Comparison of ENCODE assay signal across 11 cellular contexts in genomic region chr12:91940322-91940721, GRCh38.
"Had no signal": no experiment of that assay in that cellular context is flagged by ENCODE, and none has a peak within 500 bp of the region (broad histone marks: within the 10 kb centered on the region; RNA-seq: fewer than 3 reads in every experiment).

No MANE protein-coding gene starts in this region.

- H3K4me3 Mint-ChIP-seq: GM23338, H9, HFFc6 had no signal

- H2AFZ ChIP-seq: GM23248, GM23338 had no signal

- H3K4me3 ChIP-seq: GM23248, GM23338, HAP-1 had no signal

- DNase-seq: GM23248, GOT3, H7, H9, HCEC 1CT, HFFc6 had no signal

- H3K27ac Mint-ChIP-seq: GM23338, H9, HFFc6 had no signal

- H3K27ac ChIP-seq: GM23248 had no signal

- ATAC-seq: GM23338, HCT116 had no signal

- FAIRE-seq: H1, H54 had no signal

- H3K36me3 ChIP-seq: HAP-1 had no signal

- H3K9me3 ChIP-seq: HAP-1 had no signal

- H3K4me2 ChIP-seq: GM23338 had no signal

- H3K9me3 Mint-ChIP-seq: GM23338, H9, HFFc6 had no signal

- H3K9ac ChIP-seq: GM23248 had no signal

- H3K4me1 ChIP-seq: HAP-1 had no signal
